ENCODE assay signal across 11 cellular contexts in the genomic region with DNA sequence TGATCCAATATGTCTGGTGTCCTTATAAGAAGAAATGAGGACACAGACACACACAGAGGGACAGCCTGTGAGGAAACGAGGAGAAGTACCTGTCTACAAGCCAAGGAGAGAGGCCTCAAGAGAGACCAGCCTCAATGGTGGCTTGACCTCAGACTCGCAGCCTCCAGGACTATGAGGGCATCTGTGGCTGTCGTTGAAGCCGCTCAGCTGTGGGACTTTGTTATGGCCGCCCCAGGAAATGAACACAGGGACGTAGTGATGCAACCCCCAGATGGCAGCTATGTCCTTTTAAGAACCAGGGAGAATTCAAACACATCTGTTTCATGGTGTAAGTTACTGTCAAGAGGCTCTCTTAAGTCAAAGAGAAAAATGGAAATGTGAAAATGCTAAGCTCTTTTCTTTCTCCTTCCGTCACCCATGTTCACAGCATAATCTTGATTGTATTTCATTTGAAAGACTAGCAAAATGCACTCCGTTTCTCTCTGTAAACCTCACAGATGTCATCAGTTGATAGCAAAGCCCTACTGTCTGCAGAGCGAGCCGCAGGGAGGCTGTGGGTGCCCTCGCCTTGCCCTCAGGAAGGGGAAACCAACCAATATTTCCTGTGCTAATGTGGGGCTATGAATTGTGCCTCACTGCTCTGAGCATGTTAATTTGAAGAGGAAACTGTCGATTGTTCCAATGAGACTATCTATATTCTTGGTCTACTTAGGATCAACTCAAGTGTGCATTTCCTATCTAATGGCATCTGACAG. TPM values are rescaled to one million over a fixed set of nuclear protein-coding genes. Genes with fewer than 3 reads are reported as not detected.
DNase-seq lines count a peak whose midpoint lies in the region; ATAC-seq and TF ChIP-seq lines count a peak whose summit lies in the region.
"Had no signal": no experiment of that assay in that cellular context is flagged by ENCODE, and none has a peak within 500 bp of the region (broad histone marks: within the 10 kb centered on the region; RNA-seq: fewer than 3 reads in every experiment).

No MANE protein-coding gene starts in this region.

- H3K4me1 Mint-ChIP-seq in CD14-positive monocyte = peaks cover 35% of the 10 kb centered on the region
- peaks cover 72% of the 10 kb centered on the region for H3K4me1 Mint-ChIP-seq in activated CD4-positive, alpha-beta memory T cell treated with anti-CD3 and anti-CD28 coated beads for 36 hours (ENCODE audit: low read depth)
- peaks cover 66 to 76% of the 10 kb centered on the region in 2 donors for H3K4me1 Mint-ChIP-seq in immature natural killer cell

- H3K27me3 Mint-ChIP-seq in CD14-positive monocyte (ENCODE audit: low read depth in 3 of 3) = peaks cover 0 to 8% (median 6%) of the 10 kb centered on the region in 3 donors
- H3K27me3 Mint-ChIP-seq in activated CD4-positive, alpha-beta memory T cell treated with anti-CD3 and anti-CD28 coated beads for 36 hours = no peaks in the 10 kb centered on the region
- H3K27me3 Mint-ChIP-seq in immature natural killer cell (ENCODE audit: low read depth in 3 of 3) = peaks cover 30 to 57% (median 41%) of the 10 kb centered on the region in 3 donors

- H3K4me3 Mint-ChIP-seq in CD14-positive monocyte (peak overlapping the region; percentile 13 to 79), immature natural killer cell (peak overlapping the region; percentile 69 to 92 (median 80))
- peak overlapping the region; percentile 48 for H3K4me3 Mint-ChIP-seq in activated CD4-positive, alpha-beta memory T cell treated with anti-CD3 and anti-CD28 coated beads for 36 hours

- no peak for TF ChIP-seq CTCF in CD14-positive monocyte (IDR thresholded peaks at IDR 0.05)

- peak; percentile 58 for ATAC-seq in HG03354 (IDR thresholded peaks at IDR 0.05; ENCODE audit: poor library complexity, severe bottlenecking, unreplicated experiment)
- ATAC-seq in HG03045 (IDR thresholded peaks at IDR 0.05; ENCODE audit: unreplicated experiment) = no peak
- ATAC-seq in GM18858 (IDR thresholded peaks at IDR 0.05; ENCODE audit: unreplicated experiment) = no peak
- ATAC-seq in HG02938 (IDR thresholded peaks at IDR 0.05; ENCODE audit: unreplicated experiment) = no peak
- ATAC-seq: left lobe of liver, Panc1 had no signal

- intact Hi-C loops in CD14-positive monocyte (cut with micrococcal nuclease) = no loop called here
- intact Hi-C loops in activated CD4-positive, alpha-beta memory T cell treated with anti-CD3 and anti-CD28 coated beads for 36 hours (cut with micrococcal nuclease) = loop anchor here (1.0 to 5.0 kb wide), 4 partner anchors 15 to 238 kb away; no protein-coding TSS in a partner anchor

- POLR2A ChIA-PET in activated CD4-positive, alpha-beta memory T cell treated with anti-CD3 and anti-CD28 coated beads for 36 hours (lab: Charles Lee) = interaction anchor here (1.0 to 6.9 kb wide), 8 partner anchors 8 to 546 kb away, joined by 3 to 79 read pairs (median 4); a partner anchor contains a TSS

- H3K9me3 Mint-ChIP-seq in CD14-positive monocyte = peaks cover 0 to 5% (median 0%) of the 10 kb centered on the region in 7 donors
- H3K9me3 Mint-ChIP-seq in activated CD4-positive, alpha-beta memory T cell treated with anti-CD3 and anti-CD28 coated beads for 36 hours = no peaks in the 10 kb centered on the region
- peaks cover 0 to 6% (median 0%) of the 10 kb centered on the region in 6 donors for H3K9me3 Mint-ChIP-seq in immature natural killer cell

- CTCF ChIA-PET in activated CD4-positive, alpha-beta memory T cell treated with anti-CD3 and anti-CD28 coated beads for 36 hours (lab: Charles Lee) = interaction anchor here (0.9 to 1.8 kb wide), 10 partner anchors 9 to 191 kb away, joined by 3 to 9 read pairs (median 4); a partner anchor contains a TSS

- no peaks in the 10 kb centered on the region for H3K36me3 Mint-ChIP-seq in CD14-positive monocyte
- peaks cover 67% of the 10 kb centered on the region for H3K36me3 Mint-ChIP-seq in activated CD4-positive, alpha-beta memory T cell treated with anti-CD3 and anti-CD28 coated beads for 36 hours
- no peaks in the 10 kb centered on the region for H3K36me3 Mint-ChIP-seq in immature natural killer cell

- H3K27ac Mint-ChIP-seq in CD14-positive monocyte (peak overlapping the region in 6 of 7 donors; percentile 1 to 73 (median 24)), immature natural killer cell (peak overlapping the region; percentile 89 to 94 (median 92))
- H3K27ac Mint-ChIP-seq in activated CD4-positive, alpha-beta memory T cell treated with anti-CD3 and anti-CD28 coated beads for 36 hours = peak overlapping the region; percentile 86

- DNase-seq in CD14-positive monocyte (ENCODE audit: low spot score) = no peak
- DNase-seq in activated CD4-positive, alpha-beta memory T cell treated with anti-CD3 and anti-CD28 coated beads for 36 hours = peak; percentile 84
- peak; percentile 91 to 93 (median 92) for DNase-seq in immature natural killer cell
- DNase-seq in NCI-H2196 treated with DMSO at 0.1 percent for 48 hours (lab: John Stamatoyannopoulos, UW; ENCODE audit: unreplicated experiment) = no peak

RNA-seq across cellular contexts. Expression of a gene that starts 21.3 kb away (rescaled TPM):
- polyA plus RNA-seq in CD14-positive monocyte (not detected), immature natural killer cell (under 1 TPM in 2 of 3 donors, not detected in 1; 0.38 to 0.58 TPM)
- total RNA-seq in activated CD4-positive, alpha-beta memory T cell treated with anti-CD3 and anti-CD28 coated beads for 36 hours = 10 to 100 TPM; 27.2 to 29.4 TPM
- total RNA-seq: dermis microvascular lymphatic vessel endothelial cell had no signal

RNA-seq across cellular contexts. Expression of a gene that starts 29.2 kb away (rescaled TPM):
- polyA plus RNA-seq in CD14-positive monocyte (under 1 TPM in 1 of 2 donors, not detected in 1; 0.30 TPM), immature natural killer cell (under 1 TPM in 1 of 3 donors, not detected in 2; 0.30 TPM)
- 10 to 100 TPM; 47.6 to 49.8 TPM for total RNA-seq in activated CD4-positive, alpha-beta memory T cell treated with anti-CD3 and anti-CD28 coated beads for 36 hours

RNA-seq across cellular contexts. Expression of a gene that starts 58.7 kb away (rescaled TPM):
- polyA plus RNA-seq in CD14-positive monocyte (not detected), immature natural killer cell (not detected)
- total RNA-seq in activated CD4-positive, alpha-beta memory T cell treated with anti-CD3 and anti-CD28 coated beads for 36 hours = not detected
- total RNA-seq: dermis microvascular lymphatic vessel endothelial cell had no signal

Comparison
In these comparisons a context has a peak if more than half of its experiments do, and no peak if none do; other contexts are left out.
1. DNase-seq: peak in activated CD4-positive, alpha-beta memory T cell treated with anti-CD3 and anti-CD28 coated beads for 36 hours (single experiment) and immature natural killer cell (3 of 3); none in CD14-positive monocyte (single experiment) and NCI-H2196 treated with DMSO at 0.1 percent for 48 hours (single experiment).
2. H3K27ac Mint-ChIP-seq: peak in every context shown above with its lines; median percentile 92 in immature natural killer cell; 86 in activated CD4-positive, alpha-beta memory T cell treated with anti-CD3 and anti-CD28 coated beads for 36 hours; 24 in CD14-positive monocyte.
3. Peak in every context shown above with its lines, with median percentiles within 50 percentile points of each other: H3K4me3 Mint-ChIP-seq.